ENCODE assay signal across 21 cellular contexts in the genomic region with DNA sequence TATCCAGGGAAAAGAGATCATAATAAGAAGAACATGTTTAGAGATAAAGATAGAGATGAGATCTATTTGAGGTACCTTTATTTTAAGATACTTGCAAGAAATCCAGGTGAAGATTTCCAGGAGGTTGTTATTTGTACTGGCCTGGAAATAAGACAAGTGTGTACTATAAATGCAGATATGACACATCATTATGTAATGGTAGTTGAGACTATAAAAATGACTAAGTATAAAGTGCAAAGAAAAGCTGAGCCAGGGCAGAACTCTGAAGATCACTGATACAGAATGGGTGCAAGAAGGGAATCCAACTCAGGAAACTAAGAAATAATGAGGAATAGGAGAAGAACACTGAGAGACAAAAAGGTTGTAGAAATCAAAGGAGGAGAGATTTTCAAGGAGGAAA.
"Had no signal": no experiment of that assay in that cellular context is flagged by ENCODE, and none has a peak within 500 bp of the region (broad histone marks: within the 10 kb centered on the region; RNA-seq: fewer than 3 reads in every experiment).

No MANE protein-coding gene starts in this region.

- DNase-seq: cortex of kidney; dorsolateral prefrontal cortex; effector CD8-positive, alpha-beta T cell; immature natural killer cell; left ventricle myocardium inferior; lower lobe of right lung; midbrain; naive B cell; occipital lobe; pancreas; retina; stimulated activated CD4-positive, alpha-beta T cell treated with anti-CD3 and anti-CD28 coated beads, Interleukin-12 subunit alpha, Interleukin-12 subunit beta, amount 100 ng/mL, for 4 hours; stimulated activated naive CD4-positive, alpha-beta T cell; stomach; substantia nigra had no signal

- H3K9me3 ChIP-seq: esophagus muscularis mucosa, lower lobe of right lung, pancreas, prostate gland, stomach had no signal

- FAIRE-seq: keratinocyte, pancreas, urothelium cell line had no signal

- H3K4me3 ChIP-seq: dorsolateral prefrontal cortex, esophagus muscularis mucosa, left ventricle myocardium inferior, lower lobe of right lung, pancreas, prostate gland, skin epidermis, stomach had no signal

- H3K4me1 ChIP-seq: esophagus muscularis mucosa, left ventricle myocardium inferior, lower lobe of right lung, pancreas, prostate gland, stomach had no signal

- H3K27ac ChIP-seq: dorsolateral prefrontal cortex, esophagus muscularis mucosa, left ventricle myocardium inferior, lower lobe of right lung, pancreas, prostate gland, skin epidermis, stomach had no signal

- ATAC-seq: lower lobe of right lung, pancreas, sciatic nerve had no signal

- H3K27me3 ChIP-seq: dorsolateral prefrontal cortex, esophagus muscularis mucosa, pancreas, stomach had no signal

- H3K36me3 ChIP-seq: esophagus muscularis mucosa, left ventricle myocardium inferior, lower lobe of right lung, pancreas, prostate gland, stomach had no signal
